In the genomic region with DNA sequence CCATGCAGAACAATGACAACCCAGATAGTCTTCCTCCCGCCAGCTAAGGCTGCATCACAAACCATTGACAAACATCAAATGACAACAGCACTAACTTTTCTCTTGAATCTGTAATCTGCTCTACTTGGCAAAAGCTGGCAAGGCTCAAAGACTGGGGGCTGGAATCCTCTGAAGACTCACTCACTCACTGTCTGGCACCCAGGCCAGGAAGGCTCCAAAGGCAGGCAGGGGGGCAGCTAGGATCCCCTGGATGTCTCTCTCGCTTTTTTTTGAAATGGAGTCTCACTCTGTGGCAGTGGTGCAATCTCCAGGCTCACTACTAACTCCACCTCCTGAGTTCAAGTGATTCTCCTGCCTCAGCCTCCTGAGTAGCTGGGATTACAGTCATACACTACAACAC, we compare ENCODE assay signal across 24 cellular contexts.
"Had no signal": no experiment of that assay in that cellular context is flagged by ENCODE, and none has a peak within 500 bp of the region (broad histone marks: within the 10 kb centered on the region; RNA-seq: fewer than 3 reads in every experiment).

No MANE protein-coding gene starts in this region.

- H3K27ac ChIP-seq: PC-9, Peyer's patch, SJCRH30 had no signal

- H3K36me3 ChIP-seq: Peyer's patch, SJCRH30 had no signal

- H3K4me3 ChIP-seq: PC-9, Peyer's patch, SJCRH30 had no signal

- ATAC-seq: HepG2, Right ventricle myocardium inferior, SK-N-SH treated with all-trans-retinoic acid at 6 μM for 48 hours had no signal

- H3K4me1 ChIP-seq: Peyer's patch, SJCRH30 had no signal

- H3K9me3 ChIP-seq: Peyer's patch, SJCRH30 had no signal

- H3K4me2 ChIP-seq: PC-9 had no signal

- DNase-seq: IMR-90, Karpas-422, KG1, NCI-H1092 treated with DMSO at 0.1 percent for 48 hours, NCI-H1436, NCI-H1694, NCI-H1930, NCI-H2081, NCI-H2107, NCI-H2171, NCI-H226, NCI-H446, NCI-H510A, NCI-H524 treated with DMSO at 0.1 percent for 48 hours, NCI-H69, NCI-H774, OCI-M1, PC-9, Peyer's patch, SHP77 treated with DMSO at 0.1 percent for 48 hours, SJCRH30 had no signal

- H3K27me3 ChIP-seq: Peyer's patch, SJCRH30 had no signal
